In the genomic region with DNA sequence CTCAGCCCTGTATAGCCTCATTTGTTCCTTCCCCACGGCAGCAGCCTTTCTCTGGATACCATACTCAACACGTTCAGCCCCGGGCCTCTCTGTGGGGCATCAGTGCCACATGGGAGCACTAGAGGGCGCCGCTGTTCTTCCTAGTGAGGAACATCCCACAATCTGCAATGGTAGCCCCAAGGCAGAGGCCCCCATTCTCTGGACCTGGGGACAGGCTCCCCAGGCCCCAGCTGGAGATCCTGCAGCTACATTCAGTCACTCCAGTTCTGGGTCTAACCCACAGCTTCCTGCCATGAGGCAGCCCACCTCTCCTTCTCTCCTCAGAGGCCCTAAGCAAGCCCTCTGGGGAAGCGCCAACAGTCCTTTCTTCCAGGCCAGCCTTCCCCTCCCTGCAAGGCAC, we compare ENCODE assay signal across 8 cellular contexts. TPM values are rescaled to one million over a fixed set of nuclear protein-coding genes. Genes with fewer than 3 reads are reported as not detected.
A peak's percentile ranks its signal among the peaks of the same experiment; 100 is the strongest.
DNase-seq lines count a peak whose midpoint lies in the region; ATAC-seq and TF ChIP-seq lines count a peak whose summit lies in the region.

No MANE protein-coding gene starts in this region.

- no peak overlapping the region for H3K4me3 Mint-ChIP-seq in type B pancreatic cell

- H2BK12ac ChIP-seq in trophoblast cell (ENCODE audit: low read length): no peak overlapping the region

- no peak overlapping the region for H4K12ac ChIP-seq in trophoblast cell (ENCODE audit: low read depth, low read length)

- no peak overlapping the region for H3K14ac ChIP-seq in trophoblast cell (ENCODE audit: low read length)

- in situ Hi-C loops in SK-MEL-5 (cut with HindIII; ENCODE audit: low pct_unique_long_range_greater_than_20kb, low sequenced_read_pairs): no loop called here

- H3K79me2 ChIP-seq in KMS-11 (ENCODE audit: insufficient read depth, low read depth) (no peaks in the 10 kb centered on the region), trophoblast cell (ENCODE audit: control insufficient read depth, insufficient read depth, low read length, poor library complexity) (peaks cover 5% of the 10 kb centered on the region)

- no peak overlapping the region for H4K8ac ChIP-seq in trophoblast cell (ENCODE audit: low read depth, low read length)

- no peaks in the 10 kb centered on the region for H3K36me3 ChIP-seq in KMS-11 (ENCODE audit: insufficient read depth)
- H3K36me3 ChIP-seq in trophoblast cell (ENCODE audit: control insufficient read depth in 1 of 2, insufficient read depth in 2 of 2, low read length in 2 of 2): peaks cover 21 to 24% of the 10 kb centered on the region in 2 experiments

- peak; percentile 77 for DNase-seq in EL
- peak; percentile 85 for DNase-seq in SK-MEL-5 (ENCODE audit: low read depth, low spot score)
- DNase-seq in activated gamma-delta T cell treated with Interleukin-2 at 50 U/mL for 16 hours: peak; percentile 79
- DNase-seq in globus pallidus (ENCODE audit: low spot score): peak; percentile 70
- peak; percentile 50 to 81 for DNase-seq in trophoblast cell
- peak; percentile 86 for DNase-seq in type B pancreatic cell (ENCODE audit: extremely low spot score, unreplicated experiment)

- H3K79me1 ChIP-seq in trophoblast cell (ENCODE audit: low read length): peaks cover 10% of the 10 kb centered on the region

- H3K18ac ChIP-seq in trophoblast cell (ENCODE audit: low read length): no peak overlapping the region

- no peak overlapping the region for H2BK120ac ChIP-seq in trophoblast cell (ENCODE audit: insufficient read depth, low read length, poor library complexity)

- peaks cover 7% of the 10 kb centered on the region for H3K36me3 Mint-ChIP-seq in type B pancreatic cell

- no peaks in the 10 kb centered on the region for H4K20me1 ChIP-seq in KMS-11 (ENCODE audit: insufficient read depth)

- H3K4me3 ChIP-seq in KMS-11 (IDR thresholded peaks at IDR 0.05; ENCODE audit: insufficient read depth, low read depth, low read length): no peak overlapping the region
- no peak overlapping the region for H3K4me3 ChIP-seq in trophoblast cell (ENCODE audit: low read depth, low read length)

- H2AFZ ChIP-seq in KMS-11 (ENCODE audit: low read depth) (no peak overlapping the region), trophoblast cell (ENCODE audit: insufficient read depth, low read length, poor library complexity) (no peak overlapping the region)

- no peak overlapping the region for H4K91ac ChIP-seq in trophoblast cell (ENCODE audit: low read depth, low read length)

- H3K4me2 ChIP-seq in KMS-11: no peak overlapping the region
- H3K4me2 ChIP-seq in trophoblast cell (ENCODE audit: low read length): no peak overlapping the region

- H2BK5ac ChIP-seq in trophoblast cell (ENCODE audit: low read depth, low read length, poor library complexity): no peak overlapping the region

- peaks cover 23% of the 10 kb centered on the region for H3K4me1 Mint-ChIP-seq in type B pancreatic cell (ENCODE audit: unreplicated experiment)

- no peak overlapping the region for H3K23ac ChIP-seq in trophoblast cell (ENCODE audit: low read length)

- peak; percentile 88 for ATAC-seq in GM21786 (IDR thresholded peaks at IDR 0.05; ENCODE audit: unreplicated experiment)

- peak; percentile 95 for TF ChIP-seq CTCF in KMS-11 (conservative IDR thresholded peaks at IDR 0.05; ENCODE audit: low read depth, low read length)
- TF ChIP-seq CTCF in type B pancreatic cell (conservative IDR thresholded peaks at IDR 0.05): peak; percentile 90

- whole genome bisulfite sequencing in trophoblast cell (ENCODE audit: extremely low coverage, insufficient coverage, insufficient read length): no CpG with 5 or more reads among the region's 6 CpGs

- H3K27me3 ChIP-seq in KMS-11 (ENCODE audit: insufficient read depth, low read depth): no peaks in the 10 kb centered on the region
- H3K27me3 ChIP-seq in trophoblast cell (ENCODE audit: insufficient read depth, low read length): no peaks in the 10 kb centered on the region

- H3K4ac ChIP-seq in trophoblast cell (ENCODE audit: low read depth, low read length): no peak overlapping the region

- H3K27me3 Mint-ChIP-seq in type B pancreatic cell: no peaks in the 10 kb centered on the region

- no peak overlapping the region for H2AK5ac ChIP-seq in trophoblast cell (ENCODE audit: low read length)

- H3K4me1 ChIP-seq in KMS-11 (ENCODE audit: low read depth, poor library complexity, severe bottlenecking): no peaks in the 10 kb centered on the region
- H3K4me1 ChIP-seq in trophoblast cell (ENCODE audit: control insufficient read depth in 1 of 2, insufficient read depth in 2 of 2, low read length in 2 of 2): peaks cover 27 to 38% of the 10 kb centered on the region in 2 experiments

- no peaks in the 10 kb centered on the region for H3K9me3 Mint-ChIP-seq in type B pancreatic cell

- no peak overlapping the region for H3K27ac ChIP-seq in KMS-11
- no peak overlapping the region for H3K27ac ChIP-seq in trophoblast cell (ENCODE audit: low read depth, low read length)

- H3K9ac ChIP-seq in KMS-11: no peak overlapping the region
- no peak overlapping the region for H3K9ac ChIP-seq in trophoblast cell (ENCODE audit: low read length)

- peak overlapping the region; percentile 58 for H3K27ac Mint-ChIP-seq in type B pancreatic cell

- H3K9me3 ChIP-seq in trophoblast cell (ENCODE audit: insufficient read depth, low read depth, low read length): no peaks in the 10 kb centered on the region

RNA-seq across cellular contexts. Expression of a gene that starts 14.2 kb away (rescaled TPM):
- 7.1 and 7.8 TPM in 2 replicates for total RNA-seq in SK-MEL-5 (2014; rRNA removed; shearing (Covaris generic))
- 6.1 and 9.7 TPM in 2 replicates for polyA plus RNA-seq in SK-MEL-5 (2015; cell fraction: cytosol; rRNA removed)
- polyA plus RNA-seq in SK-MEL-5 (2015; cell fraction: nucleus; rRNA removed): 19.9 and 41.1 TPM in 2 replicates
- 9.5 and 13.2 TPM in 2 replicates for polyA plus RNA-seq in trophoblast cell (2013)
- total RNA-seq in type B pancreatic cell (ENCODE audit: low replicate concordance): 15.0 and 27.3 TPM in 2 replicates

RNA-seq across cellular contexts. Expression of a gene that starts 27.1 kb away (rescaled TPM):
- total RNA-seq in SK-MEL-5 (2014; rRNA removed; shearing (Covaris generic)): 17.4 and 19.4 TPM in 2 replicates
- 22.0 and 26.7 TPM in 2 replicates for polyA plus RNA-seq in SK-MEL-5 (2015; cell fraction: cytosol; rRNA removed)
- 11.9 and 12.5 TPM in 2 replicates for polyA plus RNA-seq in SK-MEL-5 (2015; cell fraction: nucleus; rRNA removed)
- polyA plus RNA-seq in trophoblast cell (2013): 30.2 and 32.3 TPM in 2 replicates
- 18.7 and 22.6 TPM in 2 replicates for total RNA-seq in type B pancreatic cell (ENCODE audit: low replicate concordance)
